In the genomic region with DNA sequence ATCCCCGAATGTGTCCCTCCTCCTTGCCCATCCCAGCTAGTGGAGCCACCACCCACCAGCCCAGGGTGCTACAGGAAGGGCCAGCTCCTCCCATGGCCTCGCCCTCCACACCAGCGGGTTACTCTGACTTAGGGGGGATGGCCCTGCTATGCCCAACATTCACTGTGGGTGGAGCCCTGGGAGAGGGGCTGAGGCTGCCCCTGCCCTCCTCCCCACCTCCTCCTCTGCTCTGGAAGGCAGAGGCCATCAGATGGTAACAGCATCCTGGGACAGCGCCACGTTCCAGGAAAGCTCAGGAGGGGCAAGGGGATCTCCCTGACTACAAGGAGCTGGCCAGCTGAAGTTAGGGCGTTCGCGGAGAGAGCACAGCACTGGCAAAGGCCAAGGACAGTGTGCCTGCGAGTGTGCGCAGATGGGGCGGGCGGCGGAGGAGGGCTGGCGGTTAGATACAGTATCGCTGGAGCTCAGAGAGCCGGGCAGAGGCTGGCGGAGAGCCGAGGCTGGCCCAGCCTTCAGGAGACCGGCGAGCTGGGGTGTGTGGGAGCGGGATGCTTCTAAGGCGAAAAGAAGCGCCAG, we compare ENCODE assay signal across 8 cellular contexts. TPM values are rescaled to one million over a fixed set of nuclear protein-coding genes. Genes with fewer than 3 reads are reported as not detected.
DNase-seq lines count a peak whose midpoint lies in the region; ATAC-seq, FAIRE-seq and TF ChIP-seq lines count a peak whose summit lies in the region.

No MANE protein-coding gene starts in this region.

- TF ChIP-seq POLR2A in GM12892 (IDR thresholded peaks at IDR 0.05; ENCODE audit: low read depth, low read length) (peak; percentile 32; the same call in 1 of the 2 replicates), Peyer's patch (IDR thresholded peaks at IDR 0.05) (no peak)

- peak overlapping the region in 3 of 4 donors; percentile 57 to 61 (median 57) for H3K4me3 ChIP-seq in Peyer's patch
- peak overlapping the region; percentile 64 for H3K4me3 ChIP-seq in effector memory CD4-positive, alpha-beta T cell (ENCODE audit: insufficient read depth, low read depth, low read length, poor library complexity, severe bottlenecking)
- peak overlapping the region; percentile 43 for H3K4me3 ChIP-seq in rectal smooth muscle tissue (ENCODE audit: low read length)
- no peak overlapping the region for H3K4me3 ChIP-seq in MM.1S (ENCODE audit: low read length)

- H3K27me3 ChIP-seq in Peyer's patch (peaks cover 0 to 16% of the 10 kb centered on the region in 2 donors), rectal smooth muscle tissue (ENCODE audit: control insufficient read depth, insufficient read depth, low read length) (peaks cover 12% of the 10 kb centered on the region), MM.1S (replicated peaks; ENCODE audit: insufficient read depth, low read length) (peaks cover 12% of the 10 kb centered on the region; the same call in 1 of the 2 replicates)
- H3K27me3 ChIP-seq in effector memory CD4-positive, alpha-beta T cell (replicated peaks; ENCODE audit: control insufficient read depth, insufficient read depth, low read length, poor library complexity, severe bottlenecking), result no peaks in the 10 kb centered on the region

- ATAC-seq in GM18873 (IDR thresholded peaks at IDR 0.05; ENCODE audit: low FRiP score, unreplicated experiment), result no peak

- H4K20me1 ChIP-seq in MM.1S (ENCODE audit: insufficient read depth, low read length), result no peaks in the 10 kb centered on the region

- H3K9ac ChIP-seq in rectal smooth muscle tissue (ENCODE audit: low read length), result no peak overlapping the region
- no peak overlapping the region for H3K9ac ChIP-seq in MM.1S (ENCODE audit: low read length)

- no peaks in the 10 kb centered on the region for H3K9me2 ChIP-seq in MM.1S (replicated peaks; ENCODE audit: insufficient read depth, low read length)

- H3K79me2 ChIP-seq in MM.1S (ENCODE audit: low read length), result no peaks in the 10 kb centered on the region

- H3K36me3 ChIP-seq in Peyer's patch, result no peaks in the 10 kb centered on the region
- no peaks in the 10 kb centered on the region for H3K36me3 ChIP-seq in effector memory CD4-positive, alpha-beta T cell (ENCODE audit: control insufficient read depth, insufficient read depth, low read length)
- H3K36me3 ChIP-seq in rectal smooth muscle tissue (ENCODE audit: control insufficient read depth, insufficient read depth, low read length), result no peaks in the 10 kb centered on the region
- H3K36me3 ChIP-seq in MM.1S (replicated peaks; ENCODE audit: insufficient read depth, low read length), result no peaks in the 10 kb centered on the region

- H3F3A ChIP-seq in MM.1S (ENCODE audit: insufficient read depth, low read length), result no peaks in the 10 kb centered on the region

- no peak overlapping the region for H3K4me2 ChIP-seq in MM.1S (ENCODE audit: low read depth, low read length)

- no peak overlapping the region for H2AFZ ChIP-seq in MM.1S (ENCODE audit: low read length)

- TF ChIP-seq CTCF in Peyer's patch (IDR thresholded peaks at IDR 0.05) (no peak), MM.1S (IDR thresholded peaks at IDR 0.05; ENCODE audit: low read length) (no peak)

- DNase-seq in GM12892 (ENCODE audit: insufficient read length) (no peak), Peyer's patch (peak in 1 of 3 donors; percentile 41), epidermal melanocyte (ENCODE audit: insufficient read length, low spot score) (no peak), GM19238 (ENCODE audit: insufficient read length, low spot score) (no peak), MM.1S (no peak)
- DNase-seq in effector memory CD4-positive, alpha-beta T cell, result no peak

- H3K27ac ChIP-seq in Peyer's patch (peak overlapping the region in 1 of 4 donors; percentile 42), rectal smooth muscle tissue (ENCODE audit: low read depth, low read length) (no peak overlapping the region), MM.1S (ENCODE audit: low read length) (no peak overlapping the region)
- H3K27ac ChIP-seq in effector memory CD4-positive, alpha-beta T cell (ENCODE audit: insufficient read depth, low read length, poor library complexity, severe bottlenecking), result no peak overlapping the region

- H3K9me3 ChIP-seq in Peyer's patch, result peaks cover 0 to 3% (median 0%) of the 10 kb centered on the region in 4 donors
- H3K9me3 ChIP-seq in effector memory CD4-positive, alpha-beta T cell (ENCODE audit: control insufficient read depth, low read length), result no peaks in the 10 kb centered on the region
- no peaks in the 10 kb centered on the region for H3K9me3 ChIP-seq in MM.1S (replicated peaks; ENCODE audit: insufficient read depth, low read length)

- peaks cover 0 to 20% (median 10%) of the 10 kb centered on the region in 4 donors for H3K4me1 ChIP-seq in Peyer's patch
- H3K4me1 ChIP-seq in effector memory CD4-positive, alpha-beta T cell (ENCODE audit: control insufficient read depth, insufficient read depth, low read length, poor library complexity, severe bottlenecking), result peaks cover 14% of the 10 kb centered on the region
- H3K4me1 ChIP-seq in rectal smooth muscle tissue (ENCODE audit: control insufficient read depth, insufficient read depth, low read length), result peaks cover 3% of the 10 kb centered on the region
- H3K4me1 ChIP-seq in MM.1S (ENCODE audit: low read length), result peaks cover 6% of the 10 kb centered on the region; the same call in 1 of the 2 replicates

- FAIRE-seq in GM12892 (lab: Jason Lieb, UNC), result peak; percentile 92

RNA-seq across cellular contexts. Expression of a gene that starts 1.5 kb away (rescaled TPM):
- polyA plus RNA-seq in GM12892 (2012; ENCODE audit: missing spikeins), result 16.0 TPM
- total RNA-seq in Peyer's patch, result 1 to 10 TPM in 2 of 4 donors, not detected in 2; 1.2 to 6.6 TPM
